In the genomic region with DNA sequence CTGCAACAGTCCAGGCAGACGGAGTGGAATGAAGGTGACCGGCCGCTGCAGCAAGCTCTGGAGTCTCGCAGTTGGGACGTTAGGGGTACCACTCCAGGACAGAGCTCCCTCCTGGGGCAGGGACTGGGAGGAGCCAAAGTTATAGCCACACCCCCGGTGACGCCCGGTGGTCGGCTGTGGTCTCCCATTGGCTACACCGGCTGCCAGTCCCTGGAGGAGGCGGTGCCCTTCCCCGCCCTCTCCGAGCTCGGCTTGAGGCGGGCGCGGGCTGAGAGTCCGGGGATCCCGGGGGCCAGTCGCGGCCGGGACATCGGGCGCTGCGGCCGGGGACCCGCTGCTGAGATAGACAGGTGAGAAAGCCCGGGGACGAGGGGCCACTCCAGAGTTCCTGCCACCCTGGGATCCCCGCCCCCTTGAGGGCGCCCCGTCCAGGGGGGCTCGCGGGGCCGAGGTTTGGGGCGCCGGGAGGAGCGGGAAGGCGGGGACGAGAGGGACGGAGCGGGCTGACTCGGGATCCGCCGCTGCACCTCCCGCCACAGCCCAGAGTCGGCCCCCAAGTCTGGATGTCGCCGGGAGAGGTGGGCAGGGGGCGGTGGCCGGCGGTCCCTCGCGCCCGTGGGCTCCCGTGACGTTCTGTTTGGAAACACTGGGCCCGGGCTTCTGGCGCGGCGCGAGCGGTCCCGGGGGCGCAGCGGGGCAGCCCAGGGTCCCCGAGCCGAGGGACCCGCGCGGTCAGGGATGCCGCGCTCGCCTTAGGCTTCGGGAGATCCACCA, we compare ENCODE assay signal across 8 cellular contexts. TPM values are rescaled to one million over a fixed set of nuclear protein-coding genes. Genes with fewer than 3 reads are reported as not detected.
DNase-seq lines count a peak whose midpoint lies in the region; ATAC-seq and TF ChIP-seq lines count a peak whose summit lies in the region.

A gene (plus strand): TSS at position 231 of the 774 bp plus-strand sequence. CDS start 7,414 bp downstream, outside the sequence.

- in situ Hi-C loops in GM23248 (cut with MboI), result no loop called here

- H3K27ac ChIP-seq in GM23248, result no peak within 1 kb of the TSS
- peak within 1 kb of the TSS; percentile 79 to 89 (median 86) for H3K27ac ChIP-seq in gastroesophageal sphincter
- peak within 1 kb of the TSS; percentile 47 to 89 (median 84) for H3K27ac ChIP-seq in stomach

- peak within 1 kb of the TSS; percentile 71 for H3K4me3 ChIP-seq in GM23248
- H3K4me3 ChIP-seq in gastroesophageal sphincter, result peak within 1 kb of the TSS; percentile 97 to 99
- peak within 1 kb of the TSS; percentile 48 for H3K4me3 ChIP-seq in neuron (ENCODE audit: low read length)
- peak within 1 kb of the TSS; percentile 72 to 93 (median 88) for H3K4me3 ChIP-seq in stomach

- DNase-seq in DMS53 (lab: John Stamatoyannopoulos, UW) (peak; percentile 97), GM23248 (peak; percentile 92), Kasumi-1 (lab: John Stamatoyannopoulos, UW) (peak; percentile 59 to 64), SHP77 treated with DMSO at 0.1 percent for 48 hours (lab: John Stamatoyannopoulos, UW) (peak; percentile 49), stomach (peak; percentile 91)
- peak; percentile 89 for DNase-seq in activated naive CD4-positive, alpha-beta T cell treated with Interleukin-2 at 50 U/mL for 16 hours

- peak within 1 kb of the TSS; percentile 59 for H3K9ac ChIP-seq in GM23248

- intact Hi-C loops in stomach (cut with DNase I; ENCODE audit: low total_unique reads), result no loop called here

- H3K9me3 ChIP-seq in GM23248 (ENCODE audit: low read depth) (no peaks in the 10 kb centered on the region), gastroesophageal sphincter (no peaks in the 10 kb centered on the region), neuron (ENCODE audit: low read length) (peaks cover 7% of the 10 kb centered on the region), stomach (no peaks in the 10 kb centered on the region)

- TF ChIP-seq CTCF in gastroesophageal sphincter (IDR thresholded peaks at IDR 0.05), result no peak
- no peak for TF ChIP-seq CTCF in stomach (IDR thresholded peaks at IDR 0.05)

- 1% methylated on average over 47 to 62 of the region's 75 CpGs for WGBS in GM23248 (ENCODE audit: low coverage in 1 of 2, low lambda C conversion rate in 2 of 2, missing lambda C conversion rate in 2 of 2), 2 experiments
- WGBS in gastroesophageal sphincter (ENCODE audit: low coverage in 1 of 2), 2 donors, result 0 to 3% methylated on average over 5 to 11 of the region's 75 CpGs
- 0 to 1% (median 1%) methylated on average over 16 to 75 of the region's 75 CpGs for WGBS in stomach, 5 donors

- H2AFZ ChIP-seq in GM23248 (peak within 1 kb of the TSS; percentile 91), neuron (ENCODE audit: low read depth, low read length) (peak within 1 kb of the TSS; percentile 86)

- H4K20me1 ChIP-seq in GM23248 (ENCODE audit: insufficient read depth), result no peaks in the 10 kb centered on the region

- ATAC-seq in gastroesophageal sphincter, result peak; percentile 100

- H3K36me3 ChIP-seq in GM23248 (ENCODE audit: low read depth), result no peaks in the 10 kb centered on the region
- no peaks in the 10 kb centered on the region for H3K36me3 ChIP-seq in gastroesophageal sphincter
- no peaks in the 10 kb centered on the region for H3K36me3 ChIP-seq in neuron (ENCODE audit: insufficient read depth, low read length)
- H3K36me3 ChIP-seq in stomach, result no peaks in the 10 kb centered on the region

- TF ChIP-seq EP300 in gastroesophageal sphincter (IDR thresholded peaks at IDR 0.05), result no peak
- no peak for TF ChIP-seq EP300 in stomach (IDR thresholded peaks at IDR 0.05)

- no peaks in the 10 kb centered on the region for H3K79me2 ChIP-seq in GM23248 (ENCODE audit: insufficient read depth)

- H3K9me2 ChIP-seq in GM23248 (ENCODE audit: insufficient read depth), result no peaks in the 10 kb centered on the region

- peak; percentile 76 to 78 for TF ChIP-seq POLR2A in gastroesophageal sphincter (IDR thresholded peaks at IDR 0.05)
- TF ChIP-seq POLR2A in stomach (IDR thresholded peaks at IDR 0.05), result no peak

- H3F3A ChIP-seq in GM23248 (ENCODE audit: insufficient read depth), result peaks cover 15% of the 10 kb centered on the region

- peak within 1 kb of the TSS; percentile 84 for H3K4me2 ChIP-seq in GM23248 (ENCODE audit: unreplicated experiment)

- peaks cover 19% of the 10 kb centered on the region for H3K4me1 ChIP-seq in GM23248 (ENCODE audit: insufficient read depth)
- H3K4me1 ChIP-seq in gastroesophageal sphincter, result peaks cover 0 to 18% (median 0%) of the 10 kb centered on the region in 3 donors
- H3K4me1 ChIP-seq in neuron (ENCODE audit: insufficient read depth, low read length), result no peaks in the 10 kb centered on the region
- peaks cover 5 to 25% (median 23%) of the 10 kb centered on the region in 4 donors for H3K4me1 ChIP-seq in stomach

- no peaks in the 10 kb centered on the region for H3K27me3 ChIP-seq in GM23248 (replicated peaks; ENCODE audit: insufficient read depth)
- H3K27me3 ChIP-seq in gastroesophageal sphincter, result peaks cover 11% of the 10 kb centered on the region
- H3K27me3 ChIP-seq in neuron (ENCODE audit: insufficient read depth, low read length), result peaks cover 26% of the 10 kb centered on the region
- H3K27me3 ChIP-seq in stomach, result peaks cover 0 to 23% (median 7%) of the 10 kb centered on the region in 3 donors

RNA-seq across cellular contexts. Expression of the gene that starts here (rescaled TPM):
- 1.6 and 2.2 TPM in 2 replicates for total RNA-seq in GM23248 (2014; rRNA removed; shearing (Covaris generic))
- polyA plus RNA-seq in GM23248 (2016; fragmentation: Nextera tagmentation; extraction: Ambion mirVana) (0.90 and 1.1 TPM in 2 replicates), stomach (1 to 10 TPM; 1.8 to 5.2 (median 2.6) TPM)
- total RNA-seq in gastroesophageal sphincter (10 to 100 TPM; 18.9 to 37.4 (median 25.1) TPM), stomach (100 to 1,000 TPM in 1 of 5 donors, 10 to 100 TPM in 3, 1 to 10 TPM in 1; 8.5 to 130 (median 55.8) TPM)

Comparison
In these comparisons a context has a peak if more than half of its experiments do, and no peak if none do; other contexts are left out.
1. H3K4me3 ChIP-seq: peak in every context shown above with its lines; median percentile 98 in gastroesophageal sphincter; 88 in stomach; 71 in GM23248; 48 in neuron.
2. POLR2A ChIP-seq: peak in gastroesophageal sphincter (2 of 2); none in stomach (0 of 4).
3. Peak in every context shown above with its lines, with median percentiles within 50 percentile points of each other: DNase-seq.